ENCODE assay signal across 1 cellular context in genomic region chr11:115191761-115192160, GRCh38.
TF ChIP-seq lines count a peak whose summit lies in the region.

No MANE protein-coding gene starts in this region.

TF ChIP-seq in IMR-90, 13 proteins besides CTCF, POLR2A, EP300 and RAD21 (continued from another document):
- TF ChIP-seq, protein P1, sequence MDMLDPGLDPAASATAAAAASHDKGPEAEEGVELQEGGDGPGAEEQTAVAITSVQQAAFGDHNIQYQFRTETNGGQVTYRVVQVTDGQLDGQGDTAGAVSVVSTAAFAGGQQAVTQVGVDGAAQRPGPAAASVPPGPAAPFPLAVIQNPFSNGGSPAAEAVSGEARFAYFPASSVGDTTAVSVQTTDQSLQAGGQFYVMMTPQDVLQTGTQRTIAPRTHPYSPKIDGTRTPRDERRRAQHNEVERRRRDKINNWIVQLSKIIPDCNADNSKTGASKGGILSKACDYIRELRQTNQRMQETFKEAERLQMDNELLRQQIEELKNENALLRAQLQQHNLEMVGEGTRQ (IDR thresholded peaks at IDR 0.05; ENCODE audit: low read depth, low read length), result no peak
- no peak for TF ChIP-seq FOS (IDR thresholded peaks at IDR 0.05; ENCODE audit: low read depth, low read length)
- no peak for TF ChIP-seq CHD1 (IDR thresholded peaks at IDR 0.05; ENCODE audit: low read depth, low read length)
